ENCODE assay signal across 8 cellular contexts in genomic region chr2:225400060-225400511, GRCh38. TPM values are rescaled to one million over a fixed set of nuclear protein-coding genes. Genes with fewer than 3 reads are reported as not detected.
DNase-seq lines count a peak whose midpoint lies in the region; ATAC-seq and TF ChIP-seq lines count a peak whose summit lies in the region.

No MANE protein-coding gene starts in this region.

- WGBS in esophagus muscularis mucosa: 11% methylated on average over 8 of the region's 8 CpGs

- no peak overlapping the region for H3K4me2 ChIP-seq in PC-3 (ENCODE audit: low read length)

- POLR2A ChIA-PET in PC-3 (lab: Charles Lee; ENCODE audit: unreplicated experiment): no interaction called here

- H3K4me1 ChIP-seq in PC-3 (ENCODE audit: insufficient read depth, low read length) (no peaks in the 10 kb centered on the region), esophagus muscularis mucosa (no peaks in the 10 kb centered on the region)

- TF ChIP-seq POLR2A in esophagus muscularis mucosa (IDR thresholded peaks at IDR 0.05; ENCODE audit: low read depth): no peak

- H3K9me2 ChIP-seq in PC-3 (replicated peaks; ENCODE audit: low read length): no peaks in the 10 kb centered on the region

- H3K27ac ChIP-seq in PC-3 (ENCODE audit: low read length) (no peak overlapping the region), esophagus muscularis mucosa (replicated peaks in 1 of 4) (no peak overlapping the region)

- CTCF ChIA-PET in PC-3 (lab: Charles Lee): no interaction called here

- peak; percentile 52 for DNase-seq in AG10803 (ENCODE audit: low read depth)
- DNase-seq in HuH-7 (ENCODE audit: low spot score): peak; percentile 1
- peak; percentile 53 for DNase-seq in PC-3
- DNase-seq in epithelial cell of proximal tubule (ENCODE audit: low read depth): peak; percentile 2
- DNase-seq in renal cortical epithelial cell (ENCODE audit: low read depth): peak; percentile 57
- DNase-seq in NCI-H526 treated with DMSO at 0.1 percent for 48 hours (lab: John Stamatoyannopoulos, UW): no peak
- no peak for DNase-seq in esophagus muscularis mucosa (ENCODE audit: extremely low spot score)

- 0 out of 2 replicates have a peak, but pooled peaks have one; percentile 22 for ATAC-seq in PC-3
- no peak for ATAC-seq in HG02970 (IDR thresholded peaks at IDR 0.05; ENCODE audit: low FRiP score, unreplicated experiment)

- no peak overlapping the region for H2AFZ ChIP-seq in PC-3 (ENCODE audit: low read length)

- H3F3A ChIP-seq in PC-3 (ENCODE audit: low read length, unreplicated experiment): no peaks in the 10 kb centered on the region

- H4K20me1 ChIP-seq in PC-3 (ENCODE audit: low read length): no peaks in the 10 kb centered on the region

- TF ChIP-seq EP300 in esophagus muscularis mucosa (IDR thresholded peaks at IDR 0.05): no peak

- H3K27me3 ChIP-seq in PC-3 (ENCODE audit: low read length) (peaks cover 30% of the 10 kb centered on the region), esophagus muscularis mucosa (no peaks in the 10 kb centered on the region)

- intact Hi-C loops in PC-3 (cut with micrococcal nuclease): no loop called here
- intact Hi-C loops in esophagus muscularis mucosa (cut with DNase I): no loop called here

- TF ChIP-seq CTCF in AG10803 (conservative IDR thresholded peaks at IDR 0.05; ENCODE audit: low read length) (no peak), PC-3 (conservative IDR thresholded peaks at IDR 0.05; ENCODE audit: low read depth, low read length) (no peak), epithelial cell of proximal tubule (conservative IDR thresholded peaks at IDR 0.05; ENCODE audit: low read depth, low read length) (no peak), esophagus muscularis mucosa (IDR thresholded peaks at IDR 0.05) (no peak)

- H3K79me2 ChIP-seq in PC-3 (ENCODE audit: low read length): no peaks in the 10 kb centered on the region

- H3K9me3 ChIP-seq in PC-3 (ENCODE audit: low read length) (no peaks in the 10 kb centered on the region), esophagus muscularis mucosa (no peaks in the 10 kb centered on the region)

- no peak overlapping the region for H3K4me3 ChIP-seq in AG10803 (ENCODE audit: low read length)
- no peak overlapping the region for H3K4me3 ChIP-seq in PC-3 (ENCODE audit: low read length)
- no peak overlapping the region for H3K4me3 ChIP-seq in epithelial cell of proximal tubule (ENCODE audit: low read depth, low read length)
- H3K4me3 ChIP-seq in esophagus muscularis mucosa: no peak overlapping the region

- no TSS peak for BruUV-seq in PC-3 (replicated peaks; lab: Mats Ljungman, UMichigan)

- H3K36me3 ChIP-seq in PC-3 (ENCODE audit: low read depth, low read length) (no peaks in the 10 kb centered on the region), esophagus muscularis mucosa (no peaks in the 10 kb centered on the region)

- no peak overlapping the region for H3K9ac ChIP-seq in PC-3 (ENCODE audit: low read length)

RNA-seq across cellular contexts. Expression of gene NYAP2, which starts 0.6 kb away (rescaled TPM):
- not detected in 2 replicates for total RNA-seq in PC-3 (2014; rRNA removed)
- total RNA-seq in epithelial cell of proximal tubule: not detected in 2 replicates
- total RNA-seq in renal cortical epithelial cell: not detected in 2 replicates
- total RNA-seq in esophagus muscularis mucosa: under 1 TPM in 3 of 4 donors, not detected in 1; under 0.01 to 0.26 (median 0.17) TPM

Comparison
In these comparisons a context has a peak if more than half of its experiments do, and no peak if none do; other contexts are left out.
1. DNase-seq: peak in AG10803 (single experiment), HuH-7 (single experiment), PC-3 (single experiment), epithelial cell of proximal tubule (single experiment) and renal cortical epithelial cell (single experiment); none in NCI-H526 treated with DMSO at 0.1 percent for 48 hours (single experiment) and esophagus muscularis mucosa (single experiment).